In the genomic region with DNA sequence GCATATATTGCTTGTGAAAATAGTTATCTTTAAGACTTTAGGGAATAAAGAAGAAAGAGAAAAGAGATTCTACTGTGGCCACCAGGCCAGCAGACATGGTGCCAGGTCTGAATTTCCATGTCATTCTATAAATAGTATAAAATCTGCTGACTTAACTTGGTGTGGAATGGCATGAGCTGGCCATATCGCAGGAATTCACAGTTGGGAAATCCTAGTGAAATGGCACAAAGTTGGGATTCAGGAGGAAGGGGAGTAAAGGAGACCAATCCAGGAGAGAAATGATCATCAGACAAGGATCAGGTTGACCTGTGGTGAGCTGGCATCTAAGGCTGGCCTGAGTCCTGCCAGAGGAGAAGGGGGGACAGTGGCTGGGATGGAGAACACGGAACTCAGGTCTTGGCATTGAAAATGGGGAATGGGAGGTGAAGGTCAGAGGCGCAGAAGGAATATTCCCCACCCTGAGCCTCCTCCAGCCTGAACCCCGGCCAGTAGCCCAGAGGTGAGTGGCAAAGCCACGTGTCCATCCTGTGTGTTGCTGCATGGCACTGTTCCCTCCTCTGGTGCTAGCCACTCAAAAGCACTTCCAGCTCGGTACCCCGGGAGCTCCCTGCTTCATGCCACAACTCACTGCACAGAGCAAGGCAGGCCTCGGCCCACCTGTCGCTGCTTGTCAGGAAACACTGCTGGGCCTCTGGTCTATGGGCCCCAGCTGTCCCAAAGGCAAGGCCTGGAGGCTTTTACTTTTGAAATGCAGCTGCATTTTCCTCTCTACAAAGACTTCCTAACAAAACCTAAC, we compare ENCODE assay signal across 18 cellular contexts. TPM values are rescaled to one million over a fixed set of nuclear protein-coding genes. Genes with fewer than 3 reads are reported as not detected.
DNase-seq lines count a peak whose midpoint lies in the region; ATAC-seq and TF ChIP-seq lines count a peak whose summit lies in the region.
"Had no signal": no experiment of that assay in that cellular context is flagged by ENCODE, and none has a peak within 500 bp of the region (broad histone marks: within the 10 kb centered on the region; RNA-seq: fewer than 3 reads in every experiment).

No MANE protein-coding gene starts in this region.

- H3K27me3 Mint-ChIP-seq in glutamatergic neuron (ENCODE audit: unreplicated experiment) = peaks cover 6% of the 10 kb centered on the region
- peaks cover 0 to 4% of the 10 kb centered on the region in 2 donors for H3K27me3 Mint-ChIP-seq in CD4-positive, alpha-beta memory T cell

- no peak overlapping the region for H3K27ac Mint-ChIP-seq in glutamatergic neuron (ENCODE audit: unreplicated experiment)
- H3K27ac Mint-ChIP-seq in CD4-positive, alpha-beta memory T cell = no peak overlapping the region
- H3K27ac Mint-ChIP-seq: T-helper 2 cell treated with Interferon-gamma antibody and Interleukin-4, amounts not matched to agents 5 μg/mL and 100 μg/mL, for 36 hours had no signal

- POLR2A ChIA-PET in CD4-positive, alpha-beta memory T cell (lab: Charles Lee; ENCODE audit: partially characterized antibody) = no interaction called here

- H3K27me3 ChIP-seq in neuron (ENCODE audit: insufficient read depth, low read length) = no peaks in the 10 kb centered on the region
- no peaks in the 10 kb centered on the region for H3K27me3 ChIP-seq in CD4-positive, alpha-beta memory T cell (ENCODE audit: insufficient read depth, low read length)
- H3K27me3 ChIP-seq: right lobe of liver had no signal

- H3K36me3 Mint-ChIP-seq in glutamatergic neuron (ENCODE audit: unreplicated experiment) = no peaks in the 10 kb centered on the region
- H3K36me3 Mint-ChIP-seq in CD4-positive, alpha-beta memory T cell = no peaks in the 10 kb centered on the region

- H2AFZ ChIP-seq in neuron (ENCODE audit: low read depth, low read length) = peak overlapping the region; percentile 23

- no peak overlapping the region for H3K4me3 Mint-ChIP-seq in glutamatergic neuron (ENCODE audit: unreplicated experiment)
- H3K4me3 Mint-ChIP-seq in CD4-positive, alpha-beta memory T cell = no peak overlapping the region
- H3K4me3 Mint-ChIP-seq: neural crest cell; T-helper 2 cell treated with Interferon-gamma antibody and Interleukin-4, amounts not matched to agents 5 μg/mL and 100 μg/mL, for 36 hours had no signal

- H3K4me1 ChIP-seq in neuron (ENCODE audit: insufficient read depth, low read length) = no peaks in the 10 kb centered on the region
- H3K4me1 ChIP-seq in CD4-positive, alpha-beta memory T cell (ENCODE audit: insufficient read depth, low read length) = no peaks in the 10 kb centered on the region
- H3K4me1 ChIP-seq: Caco-2, right lobe of liver had no signal

- TF ChIP-seq CTCF in glutamatergic neuron (IDR thresholded peaks at IDR 0.05; ENCODE audit: partially characterized antibody, unreplicated experiment) = no peak

- H3K36me3 ChIP-seq in neuron (ENCODE audit: insufficient read depth, low read length) = no peaks in the 10 kb centered on the region
- H3K36me3 ChIP-seq in CD4-positive, alpha-beta memory T cell (ENCODE audit: insufficient read depth, low read length) = no peaks in the 10 kb centered on the region
- H3K36me3 ChIP-seq: right lobe of liver had no signal

- H3K4me1 Mint-ChIP-seq in glutamatergic neuron (ENCODE audit: low read depth, unreplicated experiment) = peaks cover 21% of the 10 kb centered on the region
- no peaks in the 10 kb centered on the region for H3K4me1 Mint-ChIP-seq in CD4-positive, alpha-beta memory T cell

- no peaks in the 10 kb centered on the region for H3K9me3 Mint-ChIP-seq in glutamatergic neuron (ENCODE audit: unreplicated experiment)
- H3K9me3 Mint-ChIP-seq in CD4-positive, alpha-beta memory T cell = no peaks in the 10 kb centered on the region
- H3K9me3 Mint-ChIP-seq: neural crest cell; T-helper 2 cell treated with Interferon-gamma antibody and Interleukin-4, amounts not matched to agents 5 μg/mL and 100 μg/mL, for 36 hours had no signal

- no peak for ATAC-seq in GM21360 (IDR thresholded peaks at IDR 0.05; ENCODE audit: unreplicated experiment)
- ATAC-seq: activated CD4-positive, CD25-positive, alpha-beta regulatory T cell treated with anti-CD3 and anti-CD28 coated beads, Interleukin-2, amount 50 U/mL, for 24 hours had no signal

- DNase-seq in AG20443 (ENCODE audit: low spot score) (peak; percentile 63), NCI-H226 (peak; percentile 25), glutamatergic neuron (peak; percentile 32), 8988T (no peak), NCI-H446 treated with DMSO at 0.1 percent for 48 hours (lab: John Stamatoyannopoulos, UW) (no peak)
- DNase-seq in CD4-positive, alpha-beta memory T cell = no peak
- DNase-seq: activated effector memory CD4-positive, alpha-beta T cell treated with anti-CD3 and anti-CD28 coated beads, Interleukin-2, amount 50 U/mL, for 16 hours; amniotic stem cell; Caco-2; NCI-H1694 treated with DMSO at 0.1 percent for 48 hours; right lobe of liver; SIG-M5 had no signal

- H3K9me3 ChIP-seq in neuron (ENCODE audit: low read length) = no peaks in the 10 kb centered on the region
- H3K9me3 ChIP-seq in CD4-positive, alpha-beta memory T cell (ENCODE audit: control insufficient read depth in 1 of 2, low read length in 2 of 2) = no peaks in the 10 kb centered on the region
- H3K9me3 ChIP-seq: Caco-2, right lobe of liver had no signal

- CTCF ChIA-PET in CD4-positive, alpha-beta memory T cell (lab: Charles Lee; ENCODE audit: partially characterized antibody) = no interaction called here

- H3K27ac ChIP-seq in CD4-positive, alpha-beta memory T cell (ENCODE audit: low read depth, low read length) = no peak overlapping the region
- H3K27ac ChIP-seq: right lobe of liver had no signal

- intact Hi-C loops in CD4-positive, alpha-beta memory T cell (cut with micrococcal nuclease) = no loop called here

- H3K4me3 ChIP-seq in neuron (ENCODE audit: low read length) = no peak overlapping the region
- H3K4me3 ChIP-seq in CD4-positive, alpha-beta memory T cell (ENCODE audit: low read length in 2 of 2) = no peak overlapping the region
- H3K4me3 ChIP-seq: right lobe of liver had no signal

RNA-seq across cellular contexts. Expression of gene SSUH2, which starts 51.4 kb away (rescaled TPM):
- 0.66 TPM for total RNA-seq in glutamatergic neuron (ENCODE audit: unreplicated experiment)
- not detected for total RNA-seq in CD4-positive, alpha-beta memory T cell
- not detected for polyA plus RNA-seq in CD4-positive, alpha-beta memory T cell
- total RNA-seq: G401 had no signal

Comparison
In these comparisons a context has a peak if more than half of its experiments do, and no peak if none do; other contexts are left out.
1. DNase-seq: peak in AG20443 (single experiment), NCI-H226 (single experiment) and glutamatergic neuron (single experiment); none in CD4-positive, alpha-beta memory T cell (0 of 5), 8988T (single experiment) and NCI-H446 treated with DMSO at 0.1 percent for 48 hours (single experiment).